22 cellular contexts compared by ENCODE assay signal in genomic region chr22:25472382-25472781, GRCh38.
DNase-seq lines count a peak whose midpoint lies in the region; ATAC-seq and TF ChIP-seq lines count a peak whose summit lies in the region.
"Had no signal": no experiment of that assay in that cellular context is flagged by ENCODE, and none has a peak within 500 bp of the region (broad histone marks: within the 10 kb centered on the region; RNA-seq: fewer than 3 reads in every experiment).

No MANE protein-coding gene starts in this region.

- peaks cover 9% of the 10 kb centered on the region for H3K4me1 ChIP-seq in right cardiac atrium (ENCODE audit: control insufficient read depth, insufficient read depth, low read length)
- H3K4me1 ChIP-seq in CD8-positive, alpha-beta memory T cell (ENCODE audit: insufficient read depth, low read length): no peaks in the 10 kb centered on the region
- H3K4me1 ChIP-seq: A549, Caco-2 had no signal

- H3K36me3 ChIP-seq in CD8-positive, alpha-beta memory T cell (ENCODE audit: insufficient read depth, low read length): no peaks in the 10 kb centered on the region

- ATAC-seq in right cardiac atrium: no peak
- ATAC-seq in central memory CD8-positive, alpha-beta T cell (replicated peaks; ENCODE audit: extremely low read depth, poor library complexity, severe bottlenecking): no peak
- ATAC-seq in CD4-positive, alpha-beta T cell (ENCODE audit: poor library complexity): no peak
- ATAC-seq: A549, GM12878 had no signal

- no peak overlapping the region for H3K4me3 ChIP-seq in right cardiac atrium (ENCODE audit: low read length)
- H3K4me3 ChIP-seq in CD8-positive, alpha-beta memory T cell (ENCODE audit: low read length): no peak overlapping the region
- H3K4me3 ChIP-seq: A549; BLaER1 treated with 17β-estradiol and CSF1 and Interleukin-3, amounts not matched to agents 10 nM and 100 nM; GM12878 had no signal

- no peaks in the 10 kb centered on the region for H3K9me3 ChIP-seq in right cardiac atrium (ENCODE audit: control insufficient read depth, low read length)
- H3K9me3 ChIP-seq in CD4-positive, alpha-beta T cell (ENCODE audit: control insufficient read depth, low read length): no peaks in the 10 kb centered on the region
- no peaks in the 10 kb centered on the region for H3K9me3 ChIP-seq in CD8-positive, alpha-beta memory T cell (ENCODE audit: low read length)
- H3K9me3 ChIP-seq: A549, BE2C, Caco-2 had no signal

- H3K4me3 Mint-ChIP-seq in central memory CD8-positive, alpha-beta T cell: no peak overlapping the region
- no peak overlapping the region for H3K4me3 Mint-ChIP-seq in type B pancreatic cell
- no peak overlapping the region for H3K4me3 Mint-ChIP-seq in CD4-positive, alpha-beta T cell
- H3K4me3 Mint-ChIP-seq in CD8-positive, alpha-beta memory T cell: no peak overlapping the region
- H3K4me3 Mint-ChIP-seq: CD14-positive monocyte; CD4-positive, alpha-beta memory T cell had no signal

- intact Hi-C loops in cardiac septum (cut with DNase I) (no loop called here), right cardiac atrium (cut with DNase I) (no loop called here)
- intact Hi-C loops in CD4-positive, alpha-beta T cell (cut with DNase I, micrococcal nuclease): no loop called here

- peak overlapping the region; percentile 12 for H3K27ac Mint-ChIP-seq in central memory CD8-positive, alpha-beta T cell (ENCODE audit: low read depth)
- peak overlapping the region; percentile 6 for H3K27ac Mint-ChIP-seq in type B pancreatic cell
- H3K27ac Mint-ChIP-seq in CD4-positive, alpha-beta T cell: no peak overlapping the region
- peak overlapping the region in 1 of 8 donors; percentile 77 for H3K27ac Mint-ChIP-seq in CD8-positive, alpha-beta memory T cell
- H3K27ac Mint-ChIP-seq: CD14-positive monocyte had no signal

- no peaks in the 10 kb centered on the region for H3K4me1 Mint-ChIP-seq in central memory CD8-positive, alpha-beta T cell
- peaks cover 12% of the 10 kb centered on the region for H3K4me1 Mint-ChIP-seq in type B pancreatic cell (ENCODE audit: unreplicated experiment)
- H3K4me1 Mint-ChIP-seq in CD4-positive, alpha-beta T cell (ENCODE audit: low read depth): no peaks in the 10 kb centered on the region
- H3K4me1 Mint-ChIP-seq in CD8-positive, alpha-beta memory T cell: no peaks in the 10 kb centered on the region

- no peaks in the 10 kb centered on the region for H3K36me3 Mint-ChIP-seq in central memory CD8-positive, alpha-beta T cell (ENCODE audit: insufficient read depth)
- peaks cover 18% of the 10 kb centered on the region for H3K36me3 Mint-ChIP-seq in type B pancreatic cell
- peaks cover 7% of the 10 kb centered on the region for H3K36me3 Mint-ChIP-seq in CD4-positive, alpha-beta T cell (ENCODE audit: low read depth)
- peaks cover 2 to 10% (median 8%) of the 10 kb centered on the region in 3 donors for H3K36me3 Mint-ChIP-seq in CD8-positive, alpha-beta memory T cell

- DNase-seq in cardiac septum (ENCODE audit: low spot score) (peak; percentile 63), right cardiac atrium (no peak), type B pancreatic cell (ENCODE audit: extremely low spot score, unreplicated experiment) (no peak)
- DNase-seq in central memory CD8-positive, alpha-beta T cell (ENCODE audit: low spot score in 2 of 2): no peak
- no peak for DNase-seq in CD4-positive, alpha-beta T cell
- no peak for DNase-seq in CD8-positive, alpha-beta memory T cell
- DNase-seq: 8988T; ACHN; AML-193; BE2C; Caco-2; CD4-positive, alpha-beta memory T cell; DMS153; DND-41; GDM1; GOT3; H7; HCEC 1CT had no signal

- no peaks in the 10 kb centered on the region for H3K27me3 Mint-ChIP-seq in central memory CD8-positive, alpha-beta T cell
- no peaks in the 10 kb centered on the region for H3K27me3 Mint-ChIP-seq in type B pancreatic cell
- H3K27me3 Mint-ChIP-seq in CD4-positive, alpha-beta T cell: no peaks in the 10 kb centered on the region
- no peaks in the 10 kb centered on the region for H3K27me3 Mint-ChIP-seq in CD8-positive, alpha-beta memory T cell
- H3K27me3 Mint-ChIP-seq: CD4-positive, alpha-beta memory T cell had no signal

- H3K27ac ChIP-seq in right cardiac atrium (ENCODE audit: low read length): no peak overlapping the region
- H3K27ac ChIP-seq in CD4-positive, alpha-beta T cell (ENCODE audit: low read depth, low read length): no peak overlapping the region
- no peak overlapping the region for H3K27ac ChIP-seq in CD8-positive, alpha-beta memory T cell (ENCODE audit: low read depth, low read length)
- H3K27ac ChIP-seq: A549; BLaER1 treated with 17β-estradiol and CSF1 and Interleukin-3, amounts not matched to agents 10 nM and 100 nM had no signal

- 85% methylated on average over 4 of the region's 4 CpGs for WGBS in right cardiac atrium

- H3K27me3 ChIP-seq in right cardiac atrium (ENCODE audit: control insufficient read depth, insufficient read depth): no peaks in the 10 kb centered on the region
- no peaks in the 10 kb centered on the region for H3K27me3 ChIP-seq in CD4-positive, alpha-beta T cell (ENCODE audit: control insufficient read depth, insufficient read depth, low read length)
- H3K27me3 ChIP-seq in CD8-positive, alpha-beta memory T cell (ENCODE audit: insufficient read depth, low read length, poor library complexity, severe bottlenecking): no peaks in the 10 kb centered on the region
- H3K27me3 ChIP-seq: BE2C; BLaER1 treated with 17β-estradiol and CSF1 and Interleukin-3, amounts not matched to agents 10 nM and 100 nM had no signal

- POLR2A ChIA-PET in CD4-positive, alpha-beta T cell (lab: Charles Lee): no interaction called here
- POLR2A ChIA-PET in CD8-positive, alpha-beta memory T cell (lab: Charles Lee): no interaction called here

- H3K9me3 Mint-ChIP-seq in central memory CD8-positive, alpha-beta T cell: no peaks in the 10 kb centered on the region
- H3K9me3 Mint-ChIP-seq in type B pancreatic cell: peaks cover under 1% of the 10 kb centered on the region
- H3K9me3 Mint-ChIP-seq in CD4-positive, alpha-beta T cell: peaks cover 4% of the 10 kb centered on the region
- H3K9me3 Mint-ChIP-seq in CD8-positive, alpha-beta memory T cell: no peaks in the 10 kb centered on the region

- CTCF ChIA-PET in CD4-positive, alpha-beta T cell (lab: Charles Lee): no interaction called here
- CTCF ChIA-PET in CD8-positive, alpha-beta memory T cell (lab: Charles Lee): no interaction called here

- TF ChIP-seq CTCF in type B pancreatic cell (conservative IDR thresholded peaks at IDR 0.05): no peak
- TF ChIP-seq CTCF in CD4-positive, alpha-beta T cell (IDR thresholded peaks at IDR 0.05): no peak
